ENCODE assay signal across 10 cellular contexts in the genomic region with DNA sequence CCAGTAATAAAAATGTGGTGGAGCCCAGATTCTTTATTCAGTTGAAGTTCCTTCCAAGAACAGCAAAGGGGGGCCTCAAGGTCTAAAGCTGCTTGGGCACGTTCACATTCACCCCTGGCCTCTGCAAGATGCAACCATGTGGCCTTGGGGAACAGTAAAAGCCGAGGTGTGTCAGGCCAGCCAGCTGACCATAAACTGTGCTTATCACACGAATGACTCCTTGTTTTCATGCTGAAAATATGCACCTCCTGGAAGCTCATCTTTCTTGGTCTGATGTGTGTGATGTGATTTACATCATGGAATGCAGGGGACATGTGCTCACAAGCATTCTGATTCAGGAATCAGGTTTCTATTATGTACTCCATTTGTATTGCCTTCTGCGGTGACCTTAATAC.
DNase-seq lines count a peak whose midpoint lies in the region; ATAC-seq and TF ChIP-seq lines count a peak whose summit lies in the region.
"Had no signal": no experiment of that assay in that cellular context is flagged by ENCODE, and none has a peak within 500 bp of the region (broad histone marks: within the 10 kb centered on the region; RNA-seq: fewer than 3 reads in every experiment).

No MANE protein-coding gene starts in this region.

- peak overlapping the region in 3 of 4 donors; percentile 24 to 87 (median 72) for H3K27ac ChIP-seq in body of pancreas
- H3K27ac ChIP-seq in mucosa of rectum (ENCODE audit: low read depth in 2 of 2, low read length in 2 of 2) = peak overlapping the region; percentile 73 to 76
- H3K27ac ChIP-seq: C4-2B had no signal

- H3K4me1 ChIP-seq in body of pancreas (peaks cover 76% of the 10 kb centered on the region), mucosa of rectum (ENCODE audit: control insufficient read depth in 2 of 2, insufficient read depth in 2 of 2, low read length in 2 of 2) (peaks cover 45 to 65% of the 10 kb centered on the region in 2 donors)

- 25 to 43% methylated on average over 4 of the region's 4 CpGs for WGBS in body of pancreas, 2 donors

- H3K27me3 ChIP-seq in body of pancreas (no peaks in the 10 kb centered on the region), mucosa of rectum (ENCODE audit: control insufficient read depth in 2 of 2, insufficient read depth in 2 of 2, low read length in 2 of 2) (no peaks in the 10 kb centered on the region)

- in situ Hi-C loops in ACHN (cut with HindIII; ENCODE audit: low pct_ligation_motif_present, low pct_unique_long_range_greater_than_20kb, low sequenced_read_pairs) = no loop called here

- intact Hi-C loops in body of pancreas (cut with DNase I) = no loop called here

- no peak overlapping the region for H3K9ac ChIP-seq in mucosa of rectum (ENCODE audit: low read depth in 1 of 2, low read length in 2 of 2)

- no peaks in the 10 kb centered on the region for H3K36me3 ChIP-seq in body of pancreas (replicated peaks in 1 of 2; ENCODE audit: insufficient read depth in 1 of 2, low read depth in 2 of 2)
- no peaks in the 10 kb centered on the region for H3K36me3 ChIP-seq in mucosa of rectum (ENCODE audit: control insufficient read depth in 2 of 2, insufficient read depth in 2 of 2, low read length in 2 of 2)

- TF ChIP-seq POLR2A in body of pancreas (IDR thresholded peaks at IDR 0.05) (no peak), erythroblast (IDR thresholded peaks at IDR 0.05; ENCODE audit: low read length) (no peak)

- H3K4me3 ChIP-seq in body of pancreas (no peak overlapping the region), mucosa of rectum (ENCODE audit: low read length in 2 of 2) (peak overlapping the region in 1 of 2 donors; percentile 7)

- DNase-seq in ACHN (peak; percentile 62), body of pancreas (peak; percentile 39 to 48 (median 46)), OCI-M1 (lab: John Stamatoyannopoulos, UW) (no peak), erythroblast (lab: John Stamatoyannopoulos, UW) (no peak)
- DNase-seq: NCI-H2081 treated with DMSO at 0.1 percent for 48 hours had no signal

- ATAC-seq in HG03571 (IDR thresholded peaks at IDR 0.05; ENCODE audit: unreplicated experiment) = peak; percentile 15
- ATAC-seq in body of pancreas = peak; percentile 31
- ATAC-seq in HG02610 (IDR thresholded peaks at IDR 0.05; ENCODE audit: unreplicated experiment) = no peak
- ATAC-seq in HG03196 (IDR thresholded peaks at IDR 0.05; ENCODE audit: unreplicated experiment) = no peak

- no peak for TF ChIP-seq CTCF in body of pancreas (IDR thresholded peaks at IDR 0.05)

- H3K9me3 ChIP-seq in body of pancreas = no peaks in the 10 kb centered on the region
- no peaks in the 10 kb centered on the region for H3K9me3 ChIP-seq in mucosa of rectum (ENCODE audit: control insufficient read depth in 2 of 2, low read length in 2 of 2)

Comparison
In these comparisons a context has a peak if more than half of its experiments do, and no peak if none do; other contexts are left out.
1. DNase-seq: peak in ACHN (single experiment) and body of pancreas (4 of 4); none in OCI-M1 (single experiment) and erythroblast (0 of 2).
2. ATAC-seq: peak in HG03571 (single experiment) and body of pancreas (single experiment); none in HG02610 (single experiment) and HG03196 (single experiment).